In genomic region chr6:129494099-129494498, GRCh38 we compare ENCODE assay signal across 23 cellular contexts.
DNase-seq lines count a peak whose midpoint lies in the region; ATAC-seq and TF ChIP-seq lines count a peak whose summit lies in the region.
"Had no signal": no experiment of that assay in that cellular context is flagged by ENCODE, and none has a peak within 500 bp of the region (broad histone marks: within the 10 kb centered on the region; RNA-seq: fewer than 3 reads in every experiment).

No MANE protein-coding gene starts in this region.

- H3K4ac ChIP-seq in trophoblast cell (ENCODE audit: low read depth, low read length): no peak overlapping the region

- H2BK12ac ChIP-seq in trophoblast cell (ENCODE audit: low read length): no peak overlapping the region

- H2AFZ ChIP-seq in trophoblast cell (ENCODE audit: insufficient read depth, low read length, poor library complexity): no peak overlapping the region

- no peak overlapping the region for H4K8ac ChIP-seq in trophoblast cell (ENCODE audit: low read depth, low read length)

- H3K4me1 Mint-ChIP-seq in activated T-cell treated with anti-CD3 and anti-CD28 coated beads, Interleukin-2, amount 50 U/mL, for 72 hours (ENCODE audit: low read depth): peaks cover 85% of the 10 kb centered on the region
- peaks cover 95% of the 10 kb centered on the region for H3K4me1 Mint-ChIP-seq in HFFc6 (ENCODE audit: low read depth)

- H2BK5ac ChIP-seq in trophoblast cell (ENCODE audit: low read depth, low read length, poor library complexity): no peak overlapping the region

- no peak for ATAC-seq in activated T-cell treated with anti-CD3 and anti-CD28 coated beads, Interleukin-2, amount 50 U/mL, for 72 hours (replicated peaks in 1 of 2)
- ATAC-seq in HG02938 (IDR thresholded peaks at IDR 0.05; ENCODE audit: unreplicated experiment): no peak

- no peak overlapping the region for H3K4me3 ChIP-seq in brain microvascular endothelial cell (ENCODE audit: low read depth, low read length)
- no peak overlapping the region for H3K4me3 ChIP-seq in trophoblast cell (ENCODE audit: low read depth, low read length)
- H3K4me3 ChIP-seq: BLaER1, cardiac muscle cell, Peyer's patch, prostate gland, SJSA1 had no signal

- H3K36me3 Mint-ChIP-seq in activated T-cell treated with anti-CD3 and anti-CD28 coated beads, Interleukin-2, amount 50 U/mL, for 72 hours (ENCODE audit: insufficient read depth in 2 of 2): no peaks in the 10 kb centered on the region
- H3K36me3 Mint-ChIP-seq in HFFc6 (ENCODE audit: low read depth): peaks cover 35% of the 10 kb centered on the region

- no peak overlapping the region for H3K9ac ChIP-seq in trophoblast cell (ENCODE audit: low read length)
- H3K9ac ChIP-seq: BLaER1 had no signal

- no peak overlapping the region for H3K4me3 Mint-ChIP-seq in activated T-cell treated with anti-CD3 and anti-CD28 coated beads, Interleukin-2, amount 50 U/mL, for 72 hours
- peak overlapping the region; percentile 10; the same call in 1 of the 2 replicates for H3K4me3 Mint-ChIP-seq in HFFc6
- H3K4me3 Mint-ChIP-seq: endodermal cell, type B pancreatic cell had no signal

- H3K27ac Mint-ChIP-seq in activated T-cell treated with anti-CD3 and anti-CD28 coated beads, Interleukin-2, amount 50 U/mL, for 72 hours: peak overlapping the region; percentile 93
- peak overlapping the region; percentile 79 for H3K27ac Mint-ChIP-seq in HFFc6
- H3K27ac Mint-ChIP-seq: endodermal cell had no signal

- no peak overlapping the region for H2BK120ac ChIP-seq in trophoblast cell (ENCODE audit: insufficient read depth, low read length, poor library complexity)

- no peaks in the 10 kb centered on the region for H3K79me2 ChIP-seq in trophoblast cell (ENCODE audit: control insufficient read depth, insufficient read depth, low read length, poor library complexity)

- peaks cover 10% of the 10 kb centered on the region for H3K79me1 ChIP-seq in trophoblast cell (ENCODE audit: low read length)

- in situ Hi-C loops in brain microvascular endothelial cell (cut with HindIII; ENCODE audit: low pct_ligation_motif_present, low sequenced_read_pairs): no loop called here

- H3K9me3 Mint-ChIP-seq in activated T-cell treated with anti-CD3 and anti-CD28 coated beads, Interleukin-2, amount 50 U/mL, for 72 hours: no peaks in the 10 kb centered on the region
- no peaks in the 10 kb centered on the region for H3K9me3 Mint-ChIP-seq in HFFc6
- H3K9me3 Mint-ChIP-seq: endodermal cell, type B pancreatic cell had no signal

- peak overlapping the region; percentile 63 for H3K27ac ChIP-seq in brain microvascular endothelial cell
- H3K27ac ChIP-seq in trophoblast cell (ENCODE audit: low read depth, low read length): no peak overlapping the region
- H3K27ac ChIP-seq: BLaER1, cardiac muscle cell, Peyer's patch, prostate gland, SJSA1 had no signal

- H3K9me3 ChIP-seq in trophoblast cell (ENCODE audit: insufficient read depth, low read depth, low read length): no peaks in the 10 kb centered on the region
- H3K9me3 ChIP-seq: BLaER1, Peyer's patch, prostate gland, SJSA1 had no signal

- no peak overlapping the region for H4K12ac ChIP-seq in trophoblast cell (ENCODE audit: low read depth, low read length)

- no peaks in the 10 kb centered on the region for H3K27me3 Mint-ChIP-seq in activated T-cell treated with anti-CD3 and anti-CD28 coated beads, Interleukin-2, amount 50 U/mL, for 72 hours (ENCODE audit: low read depth)
- peaks cover 4% of the 10 kb centered on the region; the same call in 1 of the 2 replicates for H3K27me3 Mint-ChIP-seq in HFFc6 (ENCODE audit: insufficient read depth)

- H2AK5ac ChIP-seq in trophoblast cell (ENCODE audit: low read length): no peak overlapping the region

- no peak for DNase-seq in activated T-cell treated with anti-CD3 and anti-CD28 coated beads, Interleukin-2, amount 50 U/mL, for 72 hours
- no peak for DNase-seq in activated T-cell treated with anti-CD3 and anti-CD28 coated beads, Interleukin-2, amount 50 U/mL, for 48 hours
- DNase-seq in HFFc6 (peak; percentile 36), brain microvascular endothelial cell (peak; percentile 24), trophoblast cell (peak; percentile 81 to 95), germinal center (ENCODE audit: low spot score) (no peak), AML-193 (lab: John Stamatoyannopoulos, UW) (no peak)
- DNase-seq: activated CD4-positive, alpha-beta T cell treated with anti-CD3 and anti-CD28 coated beads for 48 hours; COR-L47; cortex of kidney; DMS79 treated with DMSO at 0.1 percent for 48 hours; endodermal cell; GOT3; Kasumi-1; NCI-H524 treated with DMSO at 0.1 percent for 48 hours; Peyer's patch; T-helper 1 cell had no signal

- H3K18ac ChIP-seq in trophoblast cell (ENCODE audit: low read length): no peak overlapping the region

- TF ChIP-seq CTCF in HFFc6 (IDR thresholded peaks at IDR 0.05) (no peak), brain microvascular endothelial cell (IDR thresholded peaks at IDR 0.05; ENCODE audit: low read depth, low read length, missing control alignments) (no peak)

- H4K91ac ChIP-seq in trophoblast cell (ENCODE audit: low read depth, low read length): no peak overlapping the region

- H3K23ac ChIP-seq in trophoblast cell (ENCODE audit: low read length): no peak overlapping the region

- peaks cover 6 to 9% of the 10 kb centered on the region in 2 experiments for H3K4me1 ChIP-seq in trophoblast cell (ENCODE audit: control insufficient read depth in 1 of 2, insufficient read depth in 2 of 2, low read length in 2 of 2)
- H3K4me1 ChIP-seq: prostate gland had no signal

- no peaks in the 10 kb centered on the region for H3K27me3 ChIP-seq in brain microvascular endothelial cell (replicated peaks)
- no peaks in the 10 kb centered on the region for H3K27me3 ChIP-seq in trophoblast cell (ENCODE audit: insufficient read depth, low read length)
- H3K27me3 ChIP-seq: BLaER1, cardiac muscle cell, Peyer's patch, SJSA1 had no signal

- H3K36me3 ChIP-seq in brain microvascular endothelial cell (replicated peaks) (no peaks in the 10 kb centered on the region), trophoblast cell (ENCODE audit: control insufficient read depth in 1 of 2, insufficient read depth in 2 of 2, low read length in 2 of 2) (no peaks in the 10 kb centered on the region)
- H3K36me3 ChIP-seq: BLaER1, Peyer's patch, prostate gland, SJSA1 had no signal

- H3K4me2 ChIP-seq in trophoblast cell (ENCODE audit: low read length): no peak overlapping the region
- H3K4me2 ChIP-seq: BLaER1 had no signal

- no peak overlapping the region for H3K14ac ChIP-seq in trophoblast cell (ENCODE audit: low read length)

- WGBS in trophoblast cell (ENCODE audit: extremely low coverage, insufficient coverage, insufficient read length): no CpG with 5 or more reads among the region's 2 CpGs

Comparison
In these comparisons a context has a peak if more than half of its experiments do, and no peak if none do; other contexts are left out.
1. DNase-seq: peak in HFFc6 (single experiment), brain microvascular endothelial cell (single experiment) and trophoblast cell (2 of 2); none in activated T-cell treated with anti-CD3 and anti-CD28 coated beads, Interleukin-2, amount 50 U/mL, for 72 hours (0 of 2), activated T-cell treated with anti-CD3 and anti-CD28 coated beads, Interleukin-2, amount 50 U/mL, for 48 hours (0 of 2), germinal center (single experiment) and AML-193 (0 of 2).